In the genomic region with DNA sequence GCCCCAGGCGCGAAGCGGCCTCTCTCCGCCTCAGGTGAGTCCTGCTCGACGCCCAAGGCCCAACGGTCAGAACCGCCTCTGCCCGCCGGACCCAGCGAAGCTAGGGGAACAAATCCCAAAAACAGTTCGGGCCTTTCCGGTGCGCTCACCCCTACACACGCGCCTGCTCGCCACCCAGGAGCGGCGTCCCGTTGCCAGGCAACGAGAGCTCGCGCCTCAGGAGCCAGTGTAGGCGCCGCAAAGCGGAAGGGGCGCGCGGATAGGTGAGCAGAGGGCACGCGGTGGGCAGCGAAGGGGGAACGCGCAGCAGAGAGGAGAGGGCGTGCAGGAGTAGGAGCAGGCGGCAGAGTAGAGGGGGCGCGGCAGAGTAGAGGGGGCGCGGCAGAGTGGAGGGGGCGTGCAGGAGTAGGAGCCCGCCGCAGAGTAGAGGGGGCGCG, we compare ENCODE assay signal across 8 cellular contexts. TPM values are rescaled to one million over a fixed set of nuclear protein-coding genes. Genes with fewer than 3 reads are reported as not detected.
DNase-seq lines count a peak whose midpoint lies in the region; ATAC-seq, FAIRE-seq and TF ChIP-seq lines count a peak whose summit lies in the region.

DYDC1 (minus strand) TSS at position 193 of the 437 bp plus-strand sequence. CDS start 4,154 bp downstream, outside the sequence.
A gene with protein sequence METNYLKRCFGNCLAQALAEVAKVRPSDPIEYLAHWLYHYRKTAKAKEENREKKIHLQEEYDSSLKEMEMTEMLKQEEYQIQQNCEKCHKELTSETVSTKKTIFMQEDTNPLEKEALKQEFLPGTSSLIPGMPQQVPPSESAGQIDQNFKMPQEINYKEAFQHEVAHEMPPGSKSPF (plus strand): TSS at position 219 of the 437 bp plus-strand sequence. CDS start 5,663 bp downstream, outside the sequence.

- no peak for TF ChIP-seq CTCF in brain microvascular endothelial cell (IDR thresholded peaks at IDR 0.05; ENCODE audit: low read depth, low read length, missing control alignments)

- H3K27me3 ChIP-seq in brain microvascular endothelial cell (replicated peaks), result peaks cover 11% of the 10 kb centered on the region

- ATAC-seq in HG03108 (IDR thresholded peaks at IDR 0.05; ENCODE audit: unreplicated experiment) (peak; percentile 66), GM18873 (IDR thresholded peaks at IDR 0.05; ENCODE audit: low FRiP score, unreplicated experiment) (no peak)

- peak; percentile 25 for DNase-seq in GM12891 (ENCODE audit: insufficient read length, low spot score)
- DNase-seq in NOMO-1 treated with dmso at 0.1 percent for 144 hours (lab: John Stamatoyannopoulos, UW; ENCODE audit: unreplicated experiment), result peak; percentile 22
- no peak for DNase-seq in brain microvascular endothelial cell
- DNase-seq in left kidney (ENCODE audit: low read depth, low spot score), result peak; percentile 97
- DNase-seq in stimulated activated CD4-positive, alpha-beta T cell treated with anti-CD3 and anti-CD28 coated beads, Interleukin-4, amount 100 ng/mL, for 1 hour, result peak; percentile 25
- DNase-seq in amniotic stem cell (lab: John Stamatoyannopoulos, UW), result no peak

- no peak for TF ChIP-seq POLR2A in GM12891 (IDR thresholded peaks at IDR 0.05; ENCODE audit: low read depth, low read length)

- no peak for FAIRE-seq in GM12891 (lab: Jason Lieb, UNC)

- H3K27ac ChIP-seq in brain microvascular endothelial cell, result no peak within 1 kb of the TSS

- H3K36me3 ChIP-seq in brain microvascular endothelial cell (replicated peaks), result no peaks in the 10 kb centered on the region

- in situ Hi-C loops in brain microvascular endothelial cell (cut with HindIII; ENCODE audit: low pct_ligation_motif_present, low sequenced_read_pairs), result no loop called here

- H3K4me3 ChIP-seq in brain microvascular endothelial cell (ENCODE audit: low read depth, low read length), result peak within 1 kb of the TSS; percentile 43

TF ChIP-seq in GM12891, 5 proteins besides CTCF, POLR2A, EP300 and RAD21:
- TF ChIP-seq TAF1 (IDR thresholded peaks at IDR 0.05; ENCODE audit: low read depth, low read length), result no peak
- TF ChIP-seq PAX5 (IDR thresholded peaks at IDR 0.05; ENCODE audit: insufficient read depth, low read length, severe bottlenecking), result no peak
- no peak for TF ChIP-seq POU2F2 (IDR thresholded peaks at IDR 0.05; ENCODE audit: low read depth, low read length)

RNA-seq across cellular contexts. Expression of gene DYDC1, which starts in this region (rescaled TPM):
- not detected for polyA plus RNA-seq in GM12891 (2012; ENCODE audit: low read depth, missing spikeins)

RNA-seq across cellular contexts. Expression of the second gene that starts in this region (rescaled TPM):
- polyA plus RNA-seq in GM12891 (2012; ENCODE audit: low read depth, missing spikeins), result not detected

Comparison
In these comparisons a context has a peak if more than half of its experiments do, and no peak if none do; other contexts are left out.
1. DNase-seq: peak in GM12891 (single experiment), NOMO-1 treated with dmso at 0.1 percent for 144 hours (single experiment), left kidney (single experiment) and stimulated activated CD4-positive, alpha-beta T cell treated with anti-CD3 and anti-CD28 coated beads, Interleukin-4, amount 100 ng/mL, for 1 hour (single experiment); none in brain microvascular endothelial cell (single experiment) and amniotic stem cell (single experiment).